25 cellular contexts compared by ENCODE assay signal in genomic region chr10:82084496-82084895, GRCh38.
"Had no signal": no experiment of that assay in that cellular context is flagged by ENCODE, and none has a peak within 500 bp of the region (broad histone marks: within the 10 kb centered on the region; RNA-seq: fewer than 3 reads in every experiment).

No MANE protein-coding gene starts in this region.

- H3K27ac Mint-ChIP-seq: naive thymus-derived CD4-positive, alpha-beta T cell; natural killer cell; nephron; stimulated activated effector memory CD8-positive, alpha-beta T cell treated with anti-CD3 and anti-CD28 coated beads, Interleukin-12 subunit alpha, Interleukin-12 subunit beta, amount 100 ng/mL, for 72 hours; stimulated activated naive B cell treated with anti-CD40 and anti-IgM and Interleukin-4, amounts not matched to agents 10 μg/mL and 1 μg/mL and 100 μg/mL, for 72 hours; stimulated activated naive CD8-positive, alpha-beta T cell treated with anti-CD3 and anti-CD28 coated beads, Interleukin-15, Interleukin-2, amounts not matched to agents 100 ng/mL and 50 ng/mL, for 24 hours had no signal

- H3K9me3 Mint-ChIP-seq: nephron; stimulated activated naive CD8-positive, alpha-beta T cell treated with anti-CD3 and anti-CD28 coated beads, Interleukin-15, Interleukin-2, amounts not matched to agents 100 ng/mL and 50 ng/mL, for 24 hours had no signal

- H3K4me1 ChIP-seq: pancreas, prostate gland, right lobe of liver, sigmoid colon, stomach, thyroid gland, tibial nerve, upper lobe of left lung, vagina had no signal

- H3K4me1 Mint-ChIP-seq: naive thymus-derived CD4-positive, alpha-beta T cell; natural killer cell; nephron; stimulated activated effector memory CD8-positive, alpha-beta T cell treated with anti-CD3 and anti-CD28 coated beads, Interleukin-12 subunit alpha, Interleukin-12 subunit beta, amount 100 ng/mL, for 72 hours; stimulated activated naive B cell treated with anti-CD40 and anti-IgM and Interleukin-4, amounts not matched to agents 10 μg/mL and 1 μg/mL and 100 μg/mL, for 72 hours had no signal

- DNase-seq: naive thymus-derived CD4-positive, alpha-beta T cell; natural killer cell; pancreas; right cardiac atrium; right lobe of liver; sigmoid colon; small intestine; stimulated activated CD4-positive, alpha-beta T cell treated with anti-CD3 and anti-CD28 coated beads, Interleukin-15, amount 100 ng/mL, for 24 hours; stimulated activated CD4-positive, alpha-beta T cell treated with anti-CD3 and anti-CD28 coated beads, Interleukin-2, amount 100 ng/mL, for 24 hours; stimulated activated CD4-positive, alpha-beta T cell treated with anti-CD3 and anti-CD28 coated beads, Interleukin-2, amount 100 ng/mL, for 48 hours; stimulated activated CD4-positive, alpha-beta T cell treated with anti-CD3 and anti-CD28 coated beads, Interleukin-4, amount 100 ng/mL, for 24 hours; stimulated activated naive B cell treated with anti-CD40 and anti-IgM and Interleukin-4, amounts not matched to agents 10 μg/mL and 1 μg/mL and 100 μg/mL, for 72 hours; stimulated activated naive CD4-positive, alpha-beta T cell treated with Interleukin-2 at 50 U/mL for 16 hours; stomach; thyroid gland; trophoblast cell; upper lobe of left lung had no signal

- H3K36me3 ChIP-seq: neutrophil, pancreas, prostate gland, right lobe of liver, sigmoid colon, stomach, thoracic aorta, thyroid gland, tibial nerve, upper lobe of left lung, vagina had no signal

- H3K9me3 ChIP-seq: neutrophil, pancreas, prostate gland, right lobe of liver, sigmoid colon, stomach, thoracic aorta, thyroid gland, tibial nerve, upper lobe of left lung, vagina had no signal

- H3K36me3 Mint-ChIP-seq: naive thymus-derived CD4-positive, alpha-beta T cell; stimulated activated effector memory CD8-positive, alpha-beta T cell treated with anti-CD3 and anti-CD28 coated beads, Interleukin-12 subunit alpha, Interleukin-12 subunit beta, amount 100 ng/mL, for 72 hours; stimulated activated naive B cell treated with anti-CD40 and anti-IgM and Interleukin-4, amounts not matched to agents 10 μg/mL and 1 μg/mL and 100 μg/mL, for 72 hours had no signal

- H3K27ac ChIP-seq: neutrophil, pancreas, prostate gland, right lobe of liver, sigmoid colon, stomach, thoracic aorta, thyroid gland, tibial nerve, upper lobe of left lung, vagina had no signal

- H3K4me3 Mint-ChIP-seq: naive thymus-derived CD4-positive, alpha-beta T cell; natural killer cell; nephron; stimulated activated effector memory CD8-positive, alpha-beta T cell treated with anti-CD3 and anti-CD28 coated beads, Interleukin-12 subunit alpha, Interleukin-12 subunit beta, amount 100 ng/mL, for 72 hours; stimulated activated naive B cell treated with anti-CD40 and anti-IgM and Interleukin-4, amounts not matched to agents 10 μg/mL and 1 μg/mL and 100 μg/mL, for 72 hours; stimulated activated naive CD8-positive, alpha-beta T cell treated with anti-CD3 and anti-CD28 coated beads, Interleukin-15, Interleukin-2, amounts not matched to agents 100 ng/mL and 50 ng/mL, for 24 hours had no signal

- H3K4me3 ChIP-seq: pancreas, prostate gland, right lobe of liver, sigmoid colon, stomach, thoracic aorta, thyroid gland, tibial nerve, upper lobe of left lung, vagina had no signal

- ATAC-seq: naive thymus-derived CD4-positive, alpha-beta T cell; natural killer cell; pancreas; right cardiac atrium; right lobe of liver; stimulated activated effector memory CD8-positive, alpha-beta T cell treated with anti-CD3 and anti-CD28 coated beads, Interleukin-12 subunit alpha, Interleukin-12 subunit beta, amount 100 ng/mL, for 72 hours; stimulated activated naive B cell treated with anti-CD40 and anti-IgM and Interleukin-4, amounts not matched to agents 10 μg/mL and 1 μg/mL and 100 μg/mL, for 72 hours had no signal

- H3K27me3 Mint-ChIP-seq: naive thymus-derived CD4-positive, alpha-beta T cell; stimulated activated naive B cell treated with anti-CD40 and anti-IgM and Interleukin-4, amounts not matched to agents 10 μg/mL and 1 μg/mL and 100 μg/mL, for 72 hours; stimulated activated naive CD8-positive, alpha-beta T cell treated with anti-CD3 and anti-CD28 coated beads, Interleukin-15, Interleukin-2, amounts not matched to agents 100 ng/mL and 50 ng/mL, for 24 hours had no signal

- H3K27me3 ChIP-seq: neutrophil, pancreas, right lobe of liver, sigmoid colon, stomach, thyroid gland, tibial nerve, upper lobe of left lung, vagina had no signal
